ENCODE assay signal across 35 cellular contexts in genomic region chrX:68801737-68802290, GRCh38.
"Had no signal": no experiment of that assay in that cellular context is flagged by ENCODE, and none has a peak within 500 bp of the region (broad histone marks: within the 10 kb centered on the region; RNA-seq: fewer than 3 reads in every experiment).

No MANE protein-coding gene starts in this region.

- H3K4me1 Mint-ChIP-seq: activated B cell treated with CpG ODN at 0.5 μM for 24 hours; activated CD4-positive, alpha-beta T cell treated with anti-CD3 and anti-CD28 coated beads, Interleukin-2, amount 10 ng/mL, durations not matched to agents 24 days and 14 days; activated naive CD8-positive, alpha-beta T cell treated with anti-CD3 and anti-CD28 coated beads for 36 hours; activated T-helper 17 cell treated with anti-CD3 and anti-CD28 coated beads, Interleukin-2, amount 50 U/mL, for 72 hours; brain had no signal

- H3K36me3 Mint-ChIP-seq: activated naive CD8-positive, alpha-beta T cell treated with anti-CD3 and anti-CD28 coated beads for 36 hours; brain had no signal

- H3K9me3 Mint-ChIP-seq: activated T-helper 17 cell treated with anti-CD3 and anti-CD28 coated beads, Interleukin-2, amount 50 U/mL, for 72 hours had no signal

- H3K4me3 Mint-ChIP-seq: activated B cell treated with CpG ODN at 0.5 μM for 24 hours; activated CD4-positive, alpha-beta memory T cell treated with anti-CD3 and anti-CD28 coated beads for 36 hours; activated CD4-positive, alpha-beta T cell treated with anti-CD3 and anti-CD28 coated beads, Interleukin-2, amount 10 ng/mL, durations not matched to agents 24 days and 14 days; activated CD8-positive, alpha-beta T cell treated with anti-CD3 and anti-CD28 coated beads for 36 hours; activated naive CD4-positive, alpha-beta T cell treated with anti-CD3 and anti-CD28 coated beads for 36 hours; activated naive CD8-positive, alpha-beta T cell treated with anti-CD3 and anti-CD28 coated beads for 36 hours; activated T-cell treated with anti-CD3 and anti-CD28 coated beads, Interleukin-2, amount 50 U/mL, for 4 hours; activated T-cell treated with anti-CD3 and anti-CD28 coated beads, Interleukin-2, amount 50 U/mL, for 72 hours; activated T-helper 1 cell treated with anti-CD3 and anti-CD28 coated beads, Interleukin-12 subunit alpha, Interleukin-12 subunit beta, Interleukin-2, Interleukin-4 antibody, amounts not matched to agents 30 ng/mL and 10 ng/mL and 1 ng/mL, durations not matched to agents 14 hours and 24 hours and 36 hours; activated T-helper 17 cell treated with anti-CD3 and anti-CD28 coated beads, Interleukin-2, amount 50 U/mL, for 72 hours; brain; T-helper 1 cell treated with Interleukin-12 subunit alpha and Interleukin-12 subunit beta and Interleukin-4 antibody, amounts not matched to agents 30 μg/mL and 1 μg/mL, for 36 hours; T-helper 2 cell treated with Interferon-gamma antibody and Interleukin-4, amounts not matched to agents 5 μg/mL and 100 μg/mL, for 36 hours had no signal

- H3K4me1 ChIP-seq: adrenal gland, ascending aorta had no signal

- H3K4me3 ChIP-seq: adrenal gland, ascending aorta had no signal

- FAIRE-seq: TTC549 had no signal

- H3K36me3 ChIP-seq: adrenal gland, ascending aorta had no signal

- H3K27ac Mint-ChIP-seq: activated B cell treated with CpG ODN at 0.5 μM for 24 hours; activated CD4-positive, alpha-beta memory T cell treated with anti-CD3 and anti-CD28 coated beads for 36 hours; activated CD4-positive, alpha-beta T cell treated with anti-CD3 and anti-CD28 coated beads, Interleukin-2, amount 10 ng/mL, durations not matched to agents 24 days and 14 days; activated CD8-positive, alpha-beta T cell treated with anti-CD3 and anti-CD28 coated beads for 36 hours; activated naive CD4-positive, alpha-beta T cell treated with anti-CD3 and anti-CD28 coated beads for 36 hours; activated naive CD4-positive, alpha-beta T cell treated with anti-CD3 and anti-CD28 coated beads, Interleukin-2, amount 50 U/mL, for 72 hours; activated naive CD8-positive, alpha-beta T cell treated with anti-CD3 and anti-CD28 coated beads for 36 hours; activated T-cell treated with anti-CD3 and anti-CD28 coated beads, Interleukin-2, amount 50 U/mL, for 72 hours; activated T-helper 1 cell treated with anti-CD3 and anti-CD28 coated beads, Interleukin-12 subunit alpha, Interleukin-12 subunit beta, Interleukin-2, Interleukin-4 antibody, amounts not matched to agents 30 ng/mL and 10 ng/mL and 1 ng/mL, durations not matched to agents 14 hours and 24 hours and 36 hours; activated T-helper 17 cell treated with anti-CD3 and anti-CD28 coated beads, Interleukin-2, amount 50 U/mL, for 72 hours; brain; T-helper 1 cell treated with Interleukin-12 subunit alpha and Interleukin-12 subunit beta and Interleukin-4 antibody, amounts not matched to agents 30 μg/mL and 1 μg/mL, for 36 hours; T-helper 2 cell treated with Interferon-gamma antibody and Interleukin-4, amounts not matched to agents 5 μg/mL and 100 μg/mL, for 36 hours had no signal

- ATAC-seq: activated CD8-positive, alpha-beta T cell treated with anti-CD3 and anti-CD28 coated beads for 36 hours; activated naive CD4-positive, alpha-beta T cell treated with anti-CD3 and anti-CD28 coated beads, Interleukin-2, amount 50 U/mL, for 72 hours; activated T-cell treated with anti-CD3 and anti-CD28 coated beads, Interleukin-2, amount 50 U/mL, for 4 hours; activated T-cell treated with anti-CD3 and anti-CD28 coated beads, Interleukin-2, amount 50 U/mL, for 72 hours; activated T-helper 17 cell treated with anti-CD3 and anti-CD28 coated beads, Interleukin-2, amount 50 U/mL, for 72 hours had no signal

- H3K9me3 ChIP-seq: adrenal gland had no signal

- H3K27me3 ChIP-seq: ascending aorta had no signal

- H3K27ac ChIP-seq: adrenal gland, ascending aorta, VCaP had no signal

- DNase-seq: activated B cell treated with CpG ODN at 0.5 μM for 24 hours; activated CD4-positive, alpha-beta memory T cell treated with anti-CD3 and anti-CD28 coated beads for 36 hours; activated CD4-positive, alpha-beta T cell treated with anti-CD3 and anti-CD28 coated beads for 4 hours; activated CD4-positive, alpha-beta T cell treated with anti-CD3 and anti-CD28 coated beads, Interleukin-2, amount 10 ng/mL, durations not matched to agents 24 days and 14 days; activated CD4-positive, alpha-beta T cell treated with anti-CD3 and anti-CD28 coated beads, Interleukin-2, amount 50 U/mL, for 1 hour; activated CD4-positive, alpha-beta T cell treated with anti-CD3 and anti-CD28 coated beads, Interleukin-2, amount 50 U/mL, for 4 hours; activated CD4-positive, CD25-positive, alpha-beta regulatory T cell treated with anti-CD3 and anti-CD28 coated beads, Interleukin-2, amount 50 U/mL, for 72 hours; activated CD8-positive, alpha-beta memory T cell treated with anti-CD3 and anti-CD28 coated beads, Interleukin-2, amount 50 U/mL, for 4 hours; activated CD8-positive, alpha-beta T cell treated with anti-CD3 and anti-CD28 coated beads for 36 hours; activated effector memory CD4-positive, alpha-beta T cell treated with anti-CD3 and anti-CD28 coated beads, Interleukin-2, amount 50 U/mL, for 16 hours; activated gamma-delta T cell treated with Interleukin-2 at 50 U/mL for 16 hours; activated naive CD4-positive, alpha-beta T cell; activated naive CD4-positive, alpha-beta T cell treated with anti-CD3 and anti-CD28 coated beads for 36 hours; activated naive CD4-positive, alpha-beta T cell treated with anti-CD3 and anti-CD28 coated beads, Interleukin-2, amount 50 U/mL, for 16 hours; activated naive CD8-positive, alpha-beta T cell treated with anti-CD3 and anti-CD28 coated beads for 36 hours; activated T-cell treated with anti-CD3 and anti-CD28 coated beads for 4 hours; activated T-cell treated with anti-CD3 and anti-CD28 coated beads, Interleukin-2, amount 50 U/mL, for 1 hour; activated T-cell treated with anti-CD3 and anti-CD28 coated beads, Interleukin-2, amount 50 U/mL, for 4 hours; activated T-cell treated with anti-CD3 and anti-CD28 coated beads, Interleukin-2, amount 50 U/mL, for 72 hours; adrenal gland; amygdala; anterior cingulate cortex; central memory CD4-positive, alpha-beta T cell; T-helper 1 cell; T-helper 2 cell; T-helper 9 cell had no signal
